1 cellular context compared by ENCODE assay signal in the genomic region with DNA sequence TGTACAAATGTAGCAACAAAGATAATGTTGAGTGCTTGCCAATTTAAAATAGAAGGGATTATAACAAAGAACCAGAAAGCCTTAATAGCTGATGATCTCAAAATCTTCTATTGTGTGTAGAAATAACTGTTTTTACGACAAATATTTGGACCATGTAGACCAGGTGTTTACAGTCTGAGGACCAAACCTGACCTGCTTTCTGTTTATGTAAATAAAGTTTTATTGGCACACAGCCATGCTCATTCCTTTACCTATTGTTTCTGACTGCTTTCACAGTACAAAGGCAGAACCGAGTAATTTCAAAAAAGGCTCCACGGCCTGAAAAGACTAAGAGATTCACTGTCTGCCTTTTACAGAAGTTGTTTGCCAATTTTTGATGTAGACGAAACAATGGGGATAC.
TF ChIP-seq lines count a peak whose summit lies in the region.

No MANE protein-coding gene starts in this region.

TF ChIP-seq in GM12878, 131 proteins besides CTCF, POLR2A, EP300 and RAD21 (continued from another document):
- TF ChIP-seq, protein P1, sequence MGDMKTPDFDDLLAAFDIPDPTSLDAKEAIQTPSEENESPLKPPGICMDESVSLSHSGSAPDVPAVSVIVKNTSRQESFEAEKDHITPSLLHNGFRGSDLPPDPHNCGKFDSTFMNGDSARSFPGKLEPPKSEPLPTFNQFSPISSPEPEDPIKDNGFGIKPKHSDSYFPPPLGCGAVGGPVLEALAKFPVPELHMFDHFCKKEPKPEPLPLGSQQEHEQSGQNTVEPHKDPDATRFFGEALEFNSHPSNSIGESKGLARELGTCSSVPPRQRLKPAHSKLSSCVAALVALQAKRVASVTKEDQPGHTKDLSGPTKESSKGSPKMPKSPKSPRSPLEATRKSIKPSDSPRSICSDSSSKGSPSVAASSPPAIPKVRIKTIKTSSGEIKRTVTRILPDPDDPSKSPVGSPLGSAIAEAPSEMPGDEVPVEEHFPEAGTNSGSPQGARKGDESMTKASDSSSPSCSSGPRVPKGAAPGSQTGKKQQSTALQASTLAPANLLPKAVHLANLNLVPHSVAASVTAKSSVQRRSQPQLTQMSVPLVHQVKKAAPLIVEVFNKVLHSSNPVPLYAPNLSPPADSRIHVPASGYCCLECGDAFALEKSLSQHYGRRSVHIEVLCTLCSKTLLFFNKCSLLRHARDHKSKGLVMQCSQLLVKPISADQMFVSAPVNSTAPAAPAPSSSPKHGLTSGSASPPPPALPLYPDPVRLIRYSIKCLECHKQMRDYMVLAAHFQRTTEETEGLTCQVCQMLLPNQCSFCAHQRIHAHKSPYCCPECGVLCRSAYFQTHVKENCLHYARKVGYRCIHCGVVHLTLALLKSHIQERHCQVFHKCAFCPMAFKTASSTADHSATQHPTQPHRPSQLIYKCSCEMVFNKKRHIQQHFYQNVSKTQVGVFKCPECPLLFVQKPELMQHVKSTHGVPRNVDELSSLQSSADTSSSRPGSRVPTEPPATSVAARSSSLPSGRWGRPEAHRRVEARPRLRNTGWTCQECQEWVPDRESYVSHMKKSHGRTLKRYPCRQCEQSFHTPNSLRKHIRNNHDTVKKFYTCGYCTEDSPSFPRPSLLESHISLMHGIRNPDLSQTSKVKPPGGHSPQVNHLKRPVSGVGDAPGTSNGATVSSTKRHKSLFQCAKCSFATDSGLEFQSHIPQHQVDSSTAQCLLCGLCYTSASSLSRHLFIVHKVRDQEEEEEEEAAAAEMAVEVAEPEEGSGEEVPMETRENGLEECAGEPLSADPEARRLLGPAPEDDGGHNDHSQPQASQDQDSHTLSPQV (IDR thresholded peaks at IDR 0.05): no peak
